In the genomic region with DNA sequence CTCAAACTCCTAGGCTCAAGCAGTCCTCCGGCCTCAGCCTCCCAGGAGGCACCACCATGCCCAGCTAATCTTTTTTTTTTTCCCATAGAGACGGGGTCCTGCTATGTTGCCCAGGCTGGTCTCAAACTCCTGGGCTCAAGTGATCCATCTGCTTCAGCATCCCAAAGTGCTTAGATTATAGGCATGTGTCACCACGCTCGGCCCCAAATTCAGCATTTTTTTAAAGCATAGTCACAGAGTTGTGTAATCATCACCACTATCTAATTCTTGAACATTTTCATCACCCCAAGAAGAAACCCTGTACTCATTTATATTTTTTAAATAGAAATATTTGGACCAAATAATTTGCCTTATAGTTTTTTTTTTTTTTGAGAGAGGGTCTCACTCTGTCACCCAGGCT, we compare ENCODE assay signal across 27 cellular contexts. TPM values are rescaled to one million over a fixed set of nuclear protein-coding genes. Genes with fewer than 3 reads are reported as not detected.
DNase-seq lines count a peak whose midpoint lies in the region; ATAC-seq and TF ChIP-seq lines count a peak whose summit lies in the region.
"Had no signal": no experiment of that assay in that cellular context is flagged by ENCODE, and none has a peak within 500 bp of the region (broad histone marks: within the 10 kb centered on the region; RNA-seq: fewer than 3 reads in every experiment).

No MANE protein-coding gene starts in this region.

- TF ChIP-seq CTCF in AG04450 (IDR thresholded peaks at IDR 0.05; ENCODE audit: low read depth, low read length) (no peak), brain microvascular endothelial cell (IDR thresholded peaks at IDR 0.05; ENCODE audit: low read depth, low read length, missing control alignments) (no peak), fibroblast of villous mesenchyme (IDR thresholded peaks at IDR 0.05; ENCODE audit: insufficient read depth, low read depth, low read length) (no peak), PC-3 (conservative IDR thresholded peaks at IDR 0.05; ENCODE audit: low read depth, low read length) (no peak)

- H2AFZ ChIP-seq in PC-3 (ENCODE audit: low read length) = no peak overlapping the region

- H4K20me1 ChIP-seq in PC-3 (ENCODE audit: low read length) = no peaks in the 10 kb centered on the region

- H3K9ac ChIP-seq in PC-3 (ENCODE audit: low read length) = no peak overlapping the region
- H3K9ac ChIP-seq: KMS-11 had no signal

- H3K4me3 ChIP-seq in AG04450 (ENCODE audit: low read depth, low read length) (no peak overlapping the region), brain microvascular endothelial cell (ENCODE audit: low read depth, low read length) (no peak overlapping the region), fibroblast of villous mesenchyme (ENCODE audit: low read depth, low read length) (no peak overlapping the region), PC-3 (ENCODE audit: low read length) (no peak overlapping the region)
- H3K4me3 ChIP-seq: A549, gastrocnemius medialis, psoas muscle, SK-N-MC had no signal

- H3K9me2 ChIP-seq in PC-3 (replicated peaks; ENCODE audit: low read length) = no peaks in the 10 kb centered on the region

- in situ Hi-C loops in brain microvascular endothelial cell (cut with HindIII; ENCODE audit: low pct_ligation_motif_present, low sequenced_read_pairs) = no loop called here

- no peaks in the 10 kb centered on the region for H3F3A ChIP-seq in PC-3 (ENCODE audit: low read length, unreplicated experiment)

- intact Hi-C loops in PC-3 (cut with micrococcal nuclease) = no loop called here

- ATAC-seq in PC-3 = no peak
- no peak for ATAC-seq in GM18867 (IDR thresholded peaks at IDR 0.05; ENCODE audit: unreplicated experiment)
- ATAC-seq in GM18519 (IDR thresholded peaks at IDR 0.05; ENCODE audit: low FRiP score, unreplicated experiment) = no peak
- ATAC-seq: A549, gastrocnemius medialis, left lobe of liver, psoas muscle had no signal

- H3K4me1 ChIP-seq in PC-3 (ENCODE audit: insufficient read depth, low read length) = no peaks in the 10 kb centered on the region
- H3K4me1 ChIP-seq: A549, gastrocnemius medialis, psoas muscle had no signal

- no peaks in the 10 kb centered on the region for H3K36me3 ChIP-seq in brain microvascular endothelial cell (replicated peaks)
- peaks cover 3% of the 10 kb centered on the region; the same call in 1 of the 2 replicates for H3K36me3 ChIP-seq in PC-3 (ENCODE audit: low read depth, low read length)
- H3K36me3 ChIP-seq: gastrocnemius medialis had no signal

- H3K27ac ChIP-seq in AG04450 (ENCODE audit: low read depth, low read length) (peak overlapping the region; percentile 11), brain microvascular endothelial cell (no peak overlapping the region), PC-3 (ENCODE audit: low read length) (no peak overlapping the region)
- H3K27ac ChIP-seq: A549, C4-2B, gastrocnemius medialis, KMS-11, psoas muscle, SK-N-MC, VCaP had no signal

- POLR2A ChIA-PET in AG04450 (lab: Yijun Ruan, JAX) = no interaction called here
- POLR2A ChIA-PET in PC-3 (lab: Charles Lee; ENCODE audit: unreplicated experiment) = no interaction called here

- H3K9me3 ChIP-seq in AG04450 (ENCODE audit: control insufficient read depth, insufficient read depth, low read length) (no peaks in the 10 kb centered on the region), PC-3 (ENCODE audit: low read length) (no peaks in the 10 kb centered on the region)
- H3K9me3 ChIP-seq: A549, gastrocnemius medialis, psoas muscle had no signal

- CTCF ChIA-PET in AG04450 (lab: Charles Lee) = no interaction called here
- CTCF ChIA-PET in PC-3 (lab: Charles Lee) = no interaction called here

- H3K27me3 ChIP-seq in AG04450 (ENCODE audit: control insufficient read depth, insufficient read depth, low read length) = no peaks in the 10 kb centered on the region
- no peaks in the 10 kb centered on the region for H3K27me3 ChIP-seq in brain microvascular endothelial cell (replicated peaks)
- H3K27me3 ChIP-seq in PC-3 (ENCODE audit: low read length) = no peaks in the 10 kb centered on the region
- H3K27me3 ChIP-seq: gastrocnemius medialis had no signal

- no peaks in the 10 kb centered on the region for H3K79me2 ChIP-seq in PC-3 (ENCODE audit: low read length)

- H3K4me2 ChIP-seq in PC-3 (ENCODE audit: low read length) = no peak overlapping the region
- H3K4me2 ChIP-seq: A549, KMS-11 had no signal

- DNase-seq in AG04450 (ENCODE audit: low read depth, low spot score) (peak; percentile 13), HCEC 1CT (peak; percentile 79), brain microvascular endothelial cell (peak; percentile 35), fibroblast of villous mesenchyme (ENCODE audit: low read depth) (peak; percentile 3), PC-3 (no peak), NCI-H69 (lab: John Stamatoyannopoulos, UW) (no peak)
- DNase-seq: activated CD4-positive, alpha-beta T cell treated with anti-CD3 and anti-CD28 coated beads, Interleukin-2, amount 10 ng/mL, durations not matched to agents 7 days and 5 days; activated naive CD4-positive, alpha-beta T cell treated with anti-CD3 and anti-CD28 coated beads for 36 hours; caudate nucleus; gastrocnemius medialis; hippocampal formation; immature natural killer cell; MV-4-11; naive B cell; NCI-H1694 treated with DMSO at 0.1 percent for 48 hours; NCI-H524 treated with DMSO at 0.1 percent for 48 hours; psoas muscle; stimulated activated CD8-positive, alpha-beta memory T cell treated with anti-CD3 and anti-CD28 coated beads, Interleukin-4, amount 100 ng/mL, for 48 hours had no signal

- BruUV-seq in PC-3 (replicated peaks; lab: Mats Ljungman, UMichigan) = no TSS peak

RNA-seq across cellular contexts. Expression of gene CENPI, which starts 10.3 kb away (rescaled TPM):
- 3.7 and 5.0 TPM in 2 replicates for polyA plus RNA-seq in AG04450 (2011; rRNA removed)
- 8.3 and 9.1 TPM in 2 replicates for polyA minus RNA-seq in AG04450 (2011; rRNA and poly(A)+ RNA removed)
- total RNA-seq in fibroblast of villous mesenchyme (11.3 and 20.3 TPM in 2 replicates), PC-3 (2014; rRNA removed) (28.9 and 34.7 TPM in 2 replicates)

RNA-seq across cellular contexts. Expression of gene TMEM35A, which starts 29.6 kb away (rescaled TPM):
- polyA plus RNA-seq in AG04450 (2011; rRNA removed) = 54.9 and 58.6 TPM in 2 replicates
- polyA minus RNA-seq in AG04450 (2011; rRNA and poly(A)+ RNA removed) = 32.5 and 37.3 TPM in 2 replicates
- total RNA-seq in fibroblast of villous mesenchyme (0.86 and 1.9 TPM in 2 replicates), PC-3 (2014; rRNA removed) (not detected in 2 replicates)
- total RNA-seq: activated CD4-positive, alpha-beta T cell treated with anti-CD3 and anti-CD28 coated beads, Interleukin-2, amount 10 ng/mL, durations not matched to agents 7 days and 5 days; activated naive CD4-positive, alpha-beta T cell treated with anti-CD3 and anti-CD28 coated beads for 36 hours; HT-29; left lobe of liver had no signal
- polyA plus RNA-seq: A549, immature natural killer cell had no signal

RNA-seq across cellular contexts. Expression of gene TRMT2B, which starts 56.4 kb away (rescaled TPM):
- polyA plus RNA-seq in AG04450 (2011; rRNA removed) = 12.1 and 14.2 TPM in 2 replicates
- 14.3 and 14.4 TPM in 2 replicates for polyA minus RNA-seq in AG04450 (2011; rRNA and poly(A)+ RNA removed)
- 13.2 and 13.4 TPM in 2 replicates for total RNA-seq in fibroblast of villous mesenchyme
- 22.7 and 23.4 TPM in 2 replicates for total RNA-seq in PC-3 (2014; rRNA removed)

Comparison
In these comparisons a context has a peak if more than half of its experiments do, and no peak if none do; other contexts are left out.
1. DNase-seq: peak in AG04450 (single experiment), HCEC 1CT (single experiment), brain microvascular endothelial cell (single experiment) and fibroblast of villous mesenchyme (single experiment); none in PC-3 (single experiment) and NCI-H69 (single experiment).